Comparison of ENCODE assay signal across 13 cellular contexts in genomic region chr2:234694244-234695013, GRCh38.
DNase-seq lines count a peak whose midpoint lies in the region; ATAC-seq and TF ChIP-seq lines count a peak whose summit lies in the region.
"Had no signal": no experiment of that assay in that cellular context is flagged by ENCODE, and none has a peak within 500 bp of the region (broad histone marks: within the 10 kb centered on the region; RNA-seq: fewer than 3 reads in every experiment).

No MANE protein-coding gene starts in this region.

- no peaks in the 10 kb centered on the region for H3K27me3 ChIP-seq in gastroesophageal sphincter
- H3K27me3 ChIP-seq: dorsolateral prefrontal cortex had no signal

- H3K4me3 ChIP-seq in gastroesophageal sphincter, result no peak overlapping the region
- H3K4me3 ChIP-seq: dorsolateral prefrontal cortex had no signal

- 75 to 95% methylated on average over 3 to 4 of the region's 4 CpGs for WGBS in gastroesophageal sphincter (ENCODE audit: low coverage in 1 of 2), 2 donors

- peak overlapping the region; percentile 29 for H3K27ac ChIP-seq in epithelial cell of prostate
- H3K27ac ChIP-seq in gastroesophageal sphincter, result no peak overlapping the region
- H3K27ac ChIP-seq: dorsolateral prefrontal cortex had no signal

- POLR2A ChIA-PET in WTC11 (lab: Charles Lee), result no interaction called here

- no peak for TF ChIP-seq EP300 in gastroesophageal sphincter (IDR thresholded peaks at IDR 0.05)

- TF ChIP-seq CTCF in osteocyte (IDR thresholded peaks at IDR 0.05) (no peak), WTC11 (IDR thresholded peaks at IDR 0.05) (no peak), gastroesophageal sphincter (IDR thresholded peaks at IDR 0.05) (no peak)

- no peaks in the 10 kb centered on the region for H3K36me3 ChIP-seq in gastroesophageal sphincter

- no peak for ATAC-seq in WTC11
- no peak for ATAC-seq in GM21825 (IDR thresholded peaks at IDR 0.05; ENCODE audit: unreplicated experiment)
- ATAC-seq in gastroesophageal sphincter, result no peak

- DNase-seq in Daoy (ENCODE audit: low read depth) (peak; percentile 71), NCI-H2196 (lab: John Stamatoyannopoulos, UW; ENCODE audit: unreplicated experiment) (peak; percentile 42), epithelial cell of prostate (ENCODE audit: low read depth, low spot score) (no peak), osteocyte (ENCODE audit: extremely low spot score, unreplicated experiment) (peak; percentile 25), WTC11 (ENCODE audit: low spot score) (no peak), occipital lobe (lab: John Stamatoyannopoulos, UW) (no peak)
- DNase-seq: CD4-positive, alpha-beta memory T cell; dorsolateral prefrontal cortex; naive B cell; NCI-H1930; substantia nigra had no signal

- no peak overlapping the region for H3K27ac Mint-ChIP-seq in osteocyte (ENCODE audit: unreplicated experiment)
- H3K27ac Mint-ChIP-seq in WTC11, result no peak overlapping the region
- H3K27ac Mint-ChIP-seq: CD4-positive, alpha-beta memory T cell; naive B cell had no signal

- CTCF ChIA-PET in WTC11 (lab: Charles Lee), result interaction anchor here (1.2 kb wide), 1 partner anchor 25 kb away, joined by 3 read pairs; no protein-coding TSS in a partner anchor

- H3K9me3 Mint-ChIP-seq in osteocyte (ENCODE audit: unreplicated experiment) (peaks cover 5% of the 10 kb centered on the region), WTC11 (peaks cover 60% of the 10 kb centered on the region)

- peaks cover 0 to 13% (median 0%) of the 10 kb centered on the region in 3 donors for H3K9me3 ChIP-seq in gastroesophageal sphincter

- H3K27me3 Mint-ChIP-seq in osteocyte (ENCODE audit: unreplicated experiment), result no peaks in the 10 kb centered on the region
- peaks cover 12% of the 10 kb centered on the region for H3K27me3 Mint-ChIP-seq in WTC11 (ENCODE audit: low read depth)

- H3K4me1 ChIP-seq in gastroesophageal sphincter, result peaks cover 2 to 34% (median 8%) of the 10 kb centered on the region in 3 donors

- H3K4me1 Mint-ChIP-seq in osteocyte (ENCODE audit: unreplicated experiment), result peaks cover 20% of the 10 kb centered on the region
- H3K4me1 Mint-ChIP-seq in WTC11, result peaks cover 31% of the 10 kb centered on the region
- H3K4me1 Mint-ChIP-seq: CD4-positive, alpha-beta memory T cell had no signal

- H3K4me3 Mint-ChIP-seq in osteocyte (ENCODE audit: unreplicated experiment), result no peak overlapping the region
- no peak overlapping the region for H3K4me3 Mint-ChIP-seq in WTC11
- H3K4me3 Mint-ChIP-seq: CD4-positive, alpha-beta memory T cell; naive B cell had no signal

- H3K36me3 Mint-ChIP-seq in osteocyte (ENCODE audit: unreplicated experiment) (peaks cover 6% of the 10 kb centered on the region), WTC11 (peaks cover 52% of the 10 kb centered on the region)

- TF ChIP-seq POLR2A in gastroesophageal sphincter (IDR thresholded peaks at IDR 0.05), result no peak

TF ChIP-seq in WTC11, 78 proteins besides CTCF, POLR2A, EP300 and RAD21:
- TF ChIP-seq ARID4B (CRISPR knock-in tag; IDR thresholded peaks at IDR 0.05; ENCODE audit: borderline replicate concordance) (no peak), ZNF416 (CRISPR knock-in tag; IDR thresholded peaks at IDR 0.05) (no peak), MAX (CRISPR knock-in tag; IDR thresholded peaks at IDR 0.05) (no peak), GTF2I (CRISPR knock-in tag; conservative IDR thresholded peaks at IDR 0.05) (no peak), EMX1 (CRISPR knock-in tag; IDR thresholded peaks at IDR 0.05) (no peak), ZNF396 (CRISPR knock-in tag; IDR thresholded peaks at IDR 0.05; ENCODE audit: borderline replicate concordance) (no peak), FOXP1 (CRISPR knock-in tag; IDR thresholded peaks at IDR 0.05; ENCODE audit: borderline replicate concordance) (no peak), ATF2 (CRISPR knock-in tag; IDR thresholded peaks at IDR 0.05; ENCODE audit: borderline replicate concordance, low read depth) (no peak), NR2C2 (CRISPR knock-in tag; IDR thresholded peaks at IDR 0.05) (no peak), NFYB (CRISPR knock-in tag; conservative IDR thresholded peaks at IDR 0.05; ENCODE audit: low read depth) (no peak), AFF4 (CRISPR knock-in tag; IDR thresholded peaks at IDR 0.05; ENCODE audit: borderline replicate concordance) (no peak), ZBTB21 (CRISPR knock-in tag; IDR thresholded peaks at IDR 0.05; ENCODE audit: borderline replicate concordance) (no peak), TP53 (CRISPR knock-in tag; IDR thresholded peaks at IDR 0.05) (no peak)

Comparison
In these comparisons a context has a peak if more than half of its experiments do, and no peak if none do; other contexts are left out.
1. DNase-seq: peak in Daoy (single experiment), NCI-H2196 (single experiment) and osteocyte (single experiment); none in epithelial cell of prostate (single experiment), WTC11 (single experiment) and occipital lobe (single experiment).